1 cellular context compared by ENCODE assay signal in the genomic region with DNA sequence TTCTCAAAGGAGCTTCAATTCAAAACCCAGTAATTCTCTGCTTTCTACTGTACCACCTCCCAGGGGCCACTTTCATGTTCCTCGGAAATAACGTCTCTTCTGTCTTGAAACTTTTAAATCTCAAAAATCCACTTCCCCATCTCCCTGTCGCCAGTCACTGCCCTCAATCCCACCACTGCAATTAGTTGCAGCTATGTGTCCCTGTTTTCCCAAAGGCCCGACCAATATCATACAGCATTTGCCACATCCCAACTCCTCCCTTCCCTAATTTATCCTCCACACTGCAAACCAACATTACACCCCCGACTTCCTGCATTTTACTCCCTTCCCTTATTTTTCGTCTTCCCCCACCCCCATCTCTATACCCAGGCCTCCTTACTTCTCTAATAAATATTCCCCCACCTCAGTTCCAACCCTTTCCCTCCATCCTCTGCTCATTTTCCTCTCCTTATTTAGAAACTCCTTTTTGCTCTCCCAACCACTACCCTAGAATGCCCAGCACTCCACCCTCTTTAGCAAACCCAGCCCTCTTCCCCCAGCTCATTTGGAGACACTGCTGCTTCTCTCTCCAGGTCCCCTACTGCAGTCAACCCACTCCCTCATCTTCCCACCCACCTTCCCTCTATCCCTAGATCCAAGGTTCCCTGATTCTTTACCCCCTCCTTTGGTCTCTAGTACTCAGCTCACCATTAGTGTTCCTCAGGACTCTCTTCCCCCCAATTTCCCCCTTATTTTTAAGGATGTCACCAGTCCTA.
TF ChIP-seq lines count a peak whose summit lies in the region.

No MANE protein-coding gene starts in this region.

TF ChIP-seq in GM12878, 131 proteins besides CTCF, POLR2A, EP300 and RAD21 (continued from another document):
- TF ChIP-seq, protein P1, sequence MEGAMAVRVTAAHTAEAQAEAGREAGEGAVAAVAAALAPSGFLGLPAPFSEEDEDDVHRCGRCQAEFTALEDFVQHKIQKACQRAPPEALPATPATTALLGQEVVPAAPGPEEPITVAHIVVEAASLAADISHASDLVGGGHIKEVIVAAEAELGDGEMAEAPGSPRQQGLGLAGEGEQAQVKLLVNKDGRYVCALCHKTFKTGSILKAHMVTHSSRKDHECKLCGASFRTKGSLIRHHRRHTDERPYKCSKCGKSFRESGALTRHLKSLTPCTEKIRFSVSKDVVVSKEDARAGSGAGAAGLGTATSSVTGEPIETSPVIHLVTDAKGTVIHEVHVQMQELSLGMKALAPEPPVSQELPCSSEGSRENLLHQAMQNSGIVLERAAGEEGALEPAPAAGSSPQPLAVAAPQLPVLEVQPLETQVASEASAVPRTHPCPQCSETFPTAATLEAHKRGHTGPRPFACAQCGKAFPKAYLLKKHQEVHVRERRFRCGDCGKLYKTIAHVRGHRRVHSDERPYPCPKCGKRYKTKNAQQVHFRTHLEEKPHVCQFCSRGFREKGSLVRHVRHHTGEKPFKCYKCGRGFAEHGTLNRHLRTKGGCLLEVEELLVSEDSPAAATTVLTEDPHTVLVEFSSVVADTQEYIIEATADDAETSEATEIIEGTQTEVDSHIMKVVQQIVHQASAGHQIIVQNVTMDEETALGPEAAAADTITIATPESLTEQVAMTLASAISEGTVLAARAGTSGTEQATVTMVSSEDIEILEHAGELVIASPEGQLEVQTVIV (IDR thresholded peaks at IDR 0.05; ENCODE audit: borderline replicate concordance, partially characterized antibody): no peak
- TF ChIP-seq PAX5 (IDR thresholded peaks at IDR 0.05; ENCODE audit: borderline replicate concordance, low read depth, low read length): no peak
- 0 out of 2 replicates have a peak, but pooled peaks have one; percentile 10 for TF ChIP-seq IKZF1 (conservative IDR thresholded peaks at IDR 0.05)
- TF ChIP-seq POLR2AphosphoS2 (IDR thresholded peaks at IDR 0.05; ENCODE audit: low read depth, low read length): 0 out of 2 replicates have a peak, but pooled peaks have one; percentile 10
- TF ChIP-seq, protein P2, sequence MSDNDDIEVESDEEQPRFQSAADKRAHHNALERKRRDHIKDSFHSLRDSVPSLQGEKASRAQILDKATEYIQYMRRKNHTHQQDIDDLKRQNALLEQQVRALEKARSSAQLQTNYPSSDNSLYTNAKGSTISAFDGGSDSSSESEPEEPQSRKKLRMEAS (IDR thresholded peaks at IDR 0.05; ENCODE audit: low read depth, low read length): no peak
- TF ChIP-seq YBX1 (IDR thresholded peaks at IDR 0.05): 0 out of 2 replicates have a peak, but pooled peaks have one; percentile 35
- TF ChIP-seq, protein P3, sequence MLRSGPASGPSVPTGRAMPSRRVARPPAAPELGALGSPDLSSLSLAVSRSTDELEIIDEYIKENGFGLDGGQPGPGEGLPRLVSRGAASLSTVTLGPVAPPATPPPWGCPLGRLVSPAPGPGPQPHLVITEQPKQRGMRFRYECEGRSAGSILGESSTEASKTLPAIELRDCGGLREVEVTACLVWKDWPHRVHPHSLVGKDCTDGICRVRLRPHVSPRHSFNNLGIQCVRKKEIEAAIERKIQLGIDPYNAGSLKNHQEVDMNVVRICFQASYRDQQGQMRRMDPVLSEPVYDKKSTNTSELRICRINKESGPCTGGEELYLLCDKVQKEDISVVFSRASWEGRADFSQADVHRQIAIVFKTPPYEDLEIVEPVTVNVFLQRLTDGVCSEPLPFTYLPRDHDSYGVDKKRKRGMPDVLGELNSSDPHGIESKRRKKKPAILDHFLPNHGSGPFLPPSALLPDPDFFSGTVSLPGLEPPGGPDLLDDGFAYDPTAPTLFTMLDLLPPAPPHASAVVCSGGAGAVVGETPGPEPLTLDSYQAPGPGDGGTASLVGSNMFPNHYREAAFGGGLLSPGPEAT (IDR thresholded peaks at IDR 0.05; ENCODE audit: low read depth): peak; percentile 33; the same call in 1 of the 2 replicates
TF ChIP-seq in GM12878: peak in this region for 7.
